In genomic region chr9:129736334-129736733, GRCh38 we compare ENCODE assay signal across 31 cellular contexts. TPM values are rescaled to one million over a fixed set of nuclear protein-coding genes. Genes with fewer than 3 reads are reported as not detected.
"Had no signal": no experiment of that assay in that cellular context is flagged by ENCODE, and none has a peak within 500 bp of the region (broad histone marks: within the 10 kb centered on the region; RNA-seq: fewer than 3 reads in every experiment).

No MANE protein-coding gene starts in this region.

- H3K36me3 Mint-ChIP-seq: immature natural killer cell; mesothelial cell of epicardium; naive B cell; natural killer cell; neural progenitor cell; stimulated activated naive B cell treated with anti-CD40 and anti-IgM and Interleukin-4, amounts not matched to agents 10 μg/mL and 1 μg/mL and 100 μg/mL, for 72 hours had no signal

- H2AFZ ChIP-seq: neural progenitor cell had no signal

- H3K9me3 Mint-ChIP-seq: immature natural killer cell; mesothelial cell of epicardium; naive B cell; natural killer cell; nephron progenitor cell; neural progenitor cell; stimulated activated naive B cell treated with anti-CD40 and anti-IgM and Interleukin-4, amounts not matched to agents 10 μg/mL and 1 μg/mL and 100 μg/mL, for 72 hours; stimulated activated naive CD8-positive, alpha-beta T cell treated with anti-CD3 and anti-CD28 coated beads, Interleukin-15, Interleukin-2, amounts not matched to agents 100 ng/mL and 50 ng/mL, for 24 hours had no signal

- H3K9ac ChIP-seq: neural progenitor cell had no signal

- H3K4me3 ChIP-seq: left lung, lower lobe of right lung, neural progenitor cell, pancreas, prostate gland, skin epidermis, suprapubic skin, thoracic aorta, tibial artery, upper lobe of right lung had no signal

- H3K4me3 Mint-ChIP-seq: mesothelial cell of epicardium; natural killer cell; nephron progenitor cell; neural progenitor cell; stimulated activated naive B cell treated with anti-CD40 and anti-IgM and Interleukin-4, amounts not matched to agents 10 μg/mL and 1 μg/mL and 100 μg/mL, for 72 hours had no signal

- ATAC-seq: left colon; left lung; lower lobe of right lung; natural killer cell; pancreas; right cardiac atrium; sciatic nerve; stimulated activated naive B cell treated with anti-CD40 and anti-IgM and Interleukin-4, amounts not matched to agents 10 μg/mL and 1 μg/mL and 100 μg/mL, for 72 hours; upper lobe of right lung had no signal

- H3K4me1 ChIP-seq: lower lobe of right lung, neural progenitor cell, pancreas, prostate gland had no signal

- DNase-seq: hippocampal formation; immature natural killer cell; kidney; left colon; left lung; lower lobe of right lung; mammary epithelial cell; mesendoderm; naive B cell; natural killer cell; nephron progenitor cell; posterior cingulate gyrus; retina; stimulated activated CD4-positive, alpha-beta T cell treated with anti-CD3 and anti-CD28 coated beads, Interleukin-12 subunit alpha, Interleukin-12 subunit beta, amount 100 ng/mL, for 4 hours; stimulated activated CD4-positive, alpha-beta T cell treated with anti-CD3 and anti-CD28 coated beads, Interleukin-15, amount 100 ng/mL, for 24 hours; stimulated activated CD4-positive, alpha-beta T cell treated with anti-CD3 and anti-CD28 coated beads, Interleukin-2, amount 100 ng/mL, for 24 hours; stimulated activated CD4-positive, alpha-beta T cell treated with anti-CD3 and anti-CD28 coated beads, Interleukin-4, amount 100 ng/mL, for 1 hour; stimulated activated naive B cell treated with anti-CD40 and anti-IgM and Interleukin-4, amounts not matched to agents 10 μg/mL and 1 μg/mL and 100 μg/mL, for 72 hours; tibial artery; trophoblast cell; upper lobe of right lung had no signal

- H3K27ac ChIP-seq: left lung, lower lobe of right lung, neural progenitor cell, pancreas, prostate gland, skin epidermis, suprapubic skin, thoracic aorta, tibial artery, upper lobe of right lung had no signal

- H3K4me2 ChIP-seq: neural progenitor cell had no signal

- H3K27ac Mint-ChIP-seq: immature natural killer cell; mesothelial cell of epicardium; natural killer cell; nephron progenitor cell; neural progenitor cell; stimulated activated naive B cell treated with anti-CD40 and anti-IgM and Interleukin-4, amounts not matched to agents 10 μg/mL and 1 μg/mL and 100 μg/mL, for 72 hours; stimulated activated naive CD8-positive, alpha-beta T cell treated with anti-CD3 and anti-CD28 coated beads, Interleukin-15, Interleukin-2, amounts not matched to agents 100 ng/mL and 50 ng/mL, for 24 hours had no signal

- H3K9me3 ChIP-seq: left lung, lower lobe of right lung, pancreas, prostate gland, suprapubic skin, thoracic aorta, tibial artery, upper lobe of right lung had no signal

- H3K36me3 ChIP-seq: lower lobe of right lung, neural progenitor cell, pancreas, prostate gland, thoracic aorta, tibial artery, upper lobe of right lung had no signal

- H3K27me3 ChIP-seq: pancreas had no signal

RNA-seq across cellular contexts. Expression of gene PTGES, which starts 16.5 kb away (rescaled TPM):
- polyA plus RNA-seq: immature natural killer cell had no signal
